ENCODE assay signal across 18 cellular contexts in the genomic region with DNA sequence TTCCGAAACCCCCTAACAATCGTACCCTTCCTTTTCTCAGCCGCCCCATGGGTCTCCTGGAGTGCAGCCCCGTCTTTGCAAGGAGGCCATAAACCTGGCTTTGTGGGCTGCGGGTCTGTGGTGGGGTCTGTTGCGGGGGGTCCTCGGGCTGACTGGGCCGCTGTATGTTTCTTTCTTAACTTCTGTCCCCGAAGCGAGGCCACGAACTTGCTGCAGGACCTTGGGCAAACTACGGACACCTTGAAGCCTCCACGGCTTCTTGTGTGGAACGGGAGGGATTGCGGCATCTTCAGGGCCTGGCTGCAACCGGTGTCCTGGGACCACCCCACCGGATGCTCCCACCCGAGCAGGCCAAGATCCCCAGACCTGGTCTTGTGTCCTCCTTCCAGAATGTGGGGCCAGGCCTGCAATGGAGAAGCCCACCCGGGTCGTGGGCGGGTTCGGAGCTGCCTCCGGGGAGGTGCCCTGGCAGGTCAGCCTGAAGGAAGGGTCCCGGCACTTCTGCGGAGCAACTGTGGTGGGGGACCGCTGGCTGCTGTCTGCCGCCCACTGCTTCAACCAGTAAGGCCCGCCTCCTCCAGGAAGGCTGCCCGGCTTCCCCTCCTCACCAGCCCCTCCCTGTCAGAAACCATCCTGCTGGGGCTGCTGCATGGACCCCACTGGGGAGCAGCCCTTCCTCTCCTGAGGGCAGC. TPM values are rescaled to one million over a fixed set of nuclear protein-coding genes. Genes with fewer than 3 reads are reported as not detected.
"Had no signal": no experiment of that assay in that cellular context is flagged by ENCODE, and none has a peak within 500 bp of the region (broad histone marks: within the 10 kb centered on the region; RNA-seq: fewer than 3 reads in every experiment).

No MANE protein-coding gene starts in this region.

- H3K36me3 ChIP-seq: cardiac muscle cell had no signal

- H3K27me3 ChIP-seq: cardiac muscle cell, sigmoid colon, tibial nerve had no signal

- H3K9me3 ChIP-seq: sigmoid colon had no signal

- H3K27ac Mint-ChIP-seq: activated CD4-positive, alpha-beta memory T cell treated with anti-CD3 and anti-CD28 coated beads, Interleukin-2, amount 10 ng/mL, durations not matched to agents 7 days and 5 days; activated CD4-positive, alpha-beta T cell treated with anti-CD3 and anti-CD28 coated beads for 36 hours; activated naive CD8-positive, alpha-beta T cell treated with anti-CD3 and anti-CD28 coated beads, Interleukin-2, amount 50 U/mL, for 24 hours; immature natural killer cell; natural killer cell treated with Interleukin-12 subunit alpha and Interleukin-12 subunit beta and Interleukin-15 and Interleukin-18, amount 100 ng/mL, for 72 hours; stimulated activated naive B cell treated with anti-CD40 and anti-IgM and Interleukin-4, amounts not matched to agents 10 μg/mL and 1 μg/mL and 100 μg/mL, for 72 hours had no signal

- H3K4me3 ChIP-seq: cardiac muscle cell, sigmoid colon, tibial nerve had no signal

- H3K36me3 Mint-ChIP-seq: immature natural killer cell; natural killer cell treated with Interleukin-12 subunit alpha and Interleukin-12 subunit beta and Interleukin-15 and Interleukin-18, amount 100 ng/mL, for 72 hours had no signal

- ATAC-seq: activated CD4-positive, alpha-beta T cell treated with anti-CD3 and anti-CD28 coated beads for 36 hours; activated naive CD8-positive, alpha-beta T cell treated with anti-CD3 and anti-CD28 coated beads, Interleukin-2, amount 50 U/mL, for 24 hours had no signal

- H3K27ac ChIP-seq: cardiac muscle cell, sigmoid colon, tibial nerve, VCaP had no signal

- H3K4me1 Mint-ChIP-seq: activated CD4-positive, alpha-beta memory T cell treated with anti-CD3 and anti-CD28 coated beads, Interleukin-2, amount 10 ng/mL, durations not matched to agents 7 days and 5 days; activated CD4-positive, alpha-beta T cell treated with anti-CD3 and anti-CD28 coated beads for 36 hours; activated naive CD8-positive, alpha-beta T cell treated with anti-CD3 and anti-CD28 coated beads, Interleukin-2, amount 50 U/mL, for 24 hours; immature natural killer cell had no signal

- H3K9me3 Mint-ChIP-seq: activated CD4-positive, alpha-beta memory T cell treated with anti-CD3 and anti-CD28 coated beads, Interleukin-2, amount 10 ng/mL, durations not matched to agents 7 days and 5 days; activated naive CD8-positive, alpha-beta T cell treated with anti-CD3 and anti-CD28 coated beads, Interleukin-2, amount 50 U/mL, for 24 hours; immature natural killer cell; natural killer cell treated with Interleukin-12 subunit alpha and Interleukin-12 subunit beta and Interleukin-15 and Interleukin-18, amount 100 ng/mL, for 72 hours had no signal

- H3K4me1 ChIP-seq: sigmoid colon, tibial nerve had no signal

- H3K4me3 Mint-ChIP-seq: activated CD4-positive, alpha-beta memory T cell treated with anti-CD3 and anti-CD28 coated beads, Interleukin-2, amount 10 ng/mL, durations not matched to agents 7 days and 5 days; activated CD4-positive, alpha-beta T cell treated with anti-CD3 and anti-CD28 coated beads for 36 hours; activated naive CD8-positive, alpha-beta T cell treated with anti-CD3 and anti-CD28 coated beads, Interleukin-2, amount 50 U/mL, for 24 hours; immature natural killer cell; natural killer cell treated with Interleukin-12 subunit alpha and Interleukin-12 subunit beta and Interleukin-15 and Interleukin-18, amount 100 ng/mL, for 72 hours; stimulated activated naive B cell treated with anti-CD40 and anti-IgM and Interleukin-4, amounts not matched to agents 10 μg/mL and 1 μg/mL and 100 μg/mL, for 72 hours had no signal

- H3K27me3 Mint-ChIP-seq: activated CD4-positive, alpha-beta T cell treated with anti-CD3 and anti-CD28 coated beads for 36 hours; natural killer cell treated with Interleukin-12 subunit alpha and Interleukin-12 subunit beta and Interleukin-15 and Interleukin-18, amount 100 ng/mL, for 72 hours had no signal

- DNase-seq: activated CD4-positive, alpha-beta memory T cell treated with anti-CD3 and anti-CD28 coated beads, Interleukin-2, amount 10 ng/mL, durations not matched to agents 7 days and 5 days; activated CD4-positive, alpha-beta T cell treated with anti-CD3 and anti-CD28 coated beads for 36 hours; activated CD8-positive, alpha-beta memory T cell treated with anti-CD3 and anti-CD28 coated beads, Interleukin-2, amount 50 U/mL, for 4 hours; activated naive CD8-positive, alpha-beta T cell treated with anti-CD3 and anti-CD28 coated beads, Interleukin-2, amount 50 U/mL, for 24 hours; immature natural killer cell; mammary epithelial cell; occipital lobe; sigmoid colon; stimulated activated CD4-positive, alpha-beta T cell treated with anti-CD3 and anti-CD28 coated beads, Interleukin-2, amount 100 ng/mL, for 24 hours; stimulated activated naive B cell treated with anti-CD40 and anti-IgM and Interleukin-4, amounts not matched to agents 10 μg/mL and 1 μg/mL and 100 μg/mL, for 72 hours; T1000 had no signal

- FAIRE-seq: colon had no signal

RNA-seq across cellular contexts. Expression of a gene that starts 55.4 kb away (rescaled TPM):
- total RNA-seq: activated CD4-positive, alpha-beta memory T cell treated with anti-CD3 and anti-CD28 coated beads, Interleukin-2, amount 10 ng/mL, durations not matched to agents 7 days and 5 days; activated CD4-positive, alpha-beta T cell treated with anti-CD3 and anti-CD28 coated beads for 36 hours; cardiac muscle cell; mammary epithelial cell; natural killer cell treated with Interleukin-12 subunit alpha and Interleukin-12 subunit beta and Interleukin-15 and Interleukin-18, amount 100 ng/mL, for 72 hours; pulmonary artery endothelial cell; subcutaneous adipose tissue; tibial nerve had no signal
- polyA plus RNA-seq: cardiac muscle cell, immature natural killer cell, mammary epithelial cell had no signal
